Comparison of ENCODE assay signal across 8 cellular contexts in genomic region chr3:168165390-168166269, GRCh38.
DNase-seq lines count a peak whose midpoint lies in the region; ATAC-seq and TF ChIP-seq lines count a peak whose summit lies in the region.

No MANE protein-coding gene starts in this region.

- peaks cover 4% of the 10 kb centered on the region for H3K4me1 ChIP-seq in osteoblast (ENCODE audit: insufficient read depth, low read length)

- peak; percentile 73 for DNase-seq in DMS114 treated with DMSO at 0.1 percent for 48 hours (lab: John Stamatoyannopoulos, UW; ENCODE audit: unreplicated experiment)
- peak; percentile 75 for DNase-seq in NCI-H2107 (lab: John Stamatoyannopoulos, UW)
- peak; percentile 37 for DNase-seq in germinal center (ENCODE audit: low spot score)
- peak; percentile 59 for DNase-seq in osteoblast (ENCODE audit: insufficient read length, low spot score, missing footprints)
- DNase-seq in central memory CD4-positive, alpha-beta T cell, result no peak

- H3K36me3 ChIP-seq in osteoblast (ENCODE audit: insufficient read depth, low read length), result no peaks in the 10 kb centered on the region

- H3K4me2 ChIP-seq in osteoblast (ENCODE audit: insufficient read depth, low read length), result peak overlapping the region; percentile 77

- no peaks in the 10 kb centered on the region for H4K20me1 ChIP-seq in osteoblast (ENCODE audit: insufficient read depth, low read length)

- no peaks in the 10 kb centered on the region for H3K9me3 ChIP-seq in osteoblast (ENCODE audit: low read depth, low read length)

- H3K27ac ChIP-seq in osteoblast (ENCODE audit: low read depth, low read length), result peak overlapping the region; percentile 47

- H3K27me3 ChIP-seq in osteoblast (ENCODE audit: insufficient read depth, low read length), result no peaks in the 10 kb centered on the region

- H3K4me3 ChIP-seq in WI38 (ENCODE audit: low read depth, low read length) (no peak overlapping the region), osteoblast (ENCODE audit: insufficient read depth, low read length) (peak overlapping the region; percentile 26)

- peak overlapping the region; percentile 71 for H2AFZ ChIP-seq in osteoblast (ENCODE audit: low read length)

- ATAC-seq in GM19035 (IDR thresholded peaks at IDR 0.05; ENCODE audit: unreplicated experiment) (peak; percentile 85), HG03108 (IDR thresholded peaks at IDR 0.05; ENCODE audit: unreplicated experiment) (peak; percentile 84)

- H3K79me2 ChIP-seq in osteoblast (ENCODE audit: insufficient read depth, low read length), result no peaks in the 10 kb centered on the region

- TF ChIP-seq CTCF in WI38 (IDR thresholded peaks at IDR 0.05; ENCODE audit: low read depth, low read length), result peak; percentile 37; the same call in 1 of the 2 replicates
- TF ChIP-seq CTCF in osteoblast (IDR thresholded peaks at IDR 0.05; ENCODE audit: extremely low read depth, low read depth, low read length), result peak; percentile 81
